In the genomic region with DNA sequence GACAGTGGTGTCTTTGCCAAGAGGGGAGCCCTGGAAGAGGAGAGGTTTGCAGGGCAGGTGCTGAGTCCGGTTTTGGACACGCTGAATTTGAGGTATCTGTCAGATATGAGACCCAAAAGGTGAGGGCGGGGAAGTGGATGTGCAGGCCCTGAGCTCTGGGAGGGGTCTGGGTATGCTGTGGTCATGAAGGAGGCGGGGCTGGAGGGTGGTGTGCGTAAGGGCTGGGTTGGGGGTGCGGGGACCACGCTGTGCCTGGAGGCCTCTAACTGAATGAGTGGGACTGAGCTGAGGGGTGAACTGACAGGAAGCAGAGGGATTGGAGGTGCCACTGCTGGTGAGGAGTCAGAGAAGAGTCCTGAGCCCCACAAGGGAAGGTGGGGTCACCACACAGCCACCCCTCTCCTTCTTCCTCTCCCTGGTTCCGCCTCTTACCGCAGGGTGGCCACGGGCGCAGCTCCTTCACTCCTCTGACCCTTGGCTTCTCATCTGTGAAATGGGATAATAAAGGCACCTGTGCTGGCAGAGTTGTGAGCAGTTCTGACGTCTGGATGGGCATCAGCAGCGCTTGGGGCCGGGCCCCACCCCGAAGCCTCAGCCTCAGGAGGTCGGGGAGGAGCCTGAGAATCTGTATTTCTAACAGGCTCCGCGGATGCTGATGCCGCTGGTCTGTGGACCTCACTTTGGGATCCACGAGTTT, we compare ENCODE assay signal across 11 cellular contexts. TPM values are rescaled to one million over a fixed set of nuclear protein-coding genes. Genes with fewer than 3 reads are reported as not detected.
DNase-seq lines count a peak whose midpoint lies in the region; ATAC-seq, FAIRE-seq and TF ChIP-seq lines count a peak whose summit lies in the region.
"Had no signal": no experiment of that assay in that cellular context is flagged by ENCODE, and none has a peak within 500 bp of the region (broad histone marks: within the 10 kb centered on the region; RNA-seq: fewer than 3 reads in every experiment).

No MANE protein-coding gene starts in this region.

- H3K27me3 Mint-ChIP-seq in activated CD4-positive, alpha-beta T cell treated with anti-CD3 and anti-CD28 coated beads, Interleukin-2, amount 10 ng/mL, durations not matched to agents 7 days and 5 days: no peaks in the 10 kb centered on the region

- no peak for DNase-seq in activated CD4-positive, alpha-beta T cell treated with anti-CD3 and anti-CD28 coated beads, Interleukin-2, amount 10 ng/mL, durations not matched to agents 7 days and 5 days
- no peak for DNase-seq in activated CD4-positive, alpha-beta T cell treated with anti-CD3 and anti-CD28 coated beads for 1 hour
- peak; percentile 70 for DNase-seq in RWPE2 (ENCODE audit: low spot score)
- DNase-seq in H1 (ENCODE audit: low read depth in 1 of 2, low spot score in 2 of 2): no peak
- peak; percentile 35 for DNase-seq in stimulated activated CD8-positive, alpha-beta memory T cell treated with anti-CD3 and anti-CD28 coated beads, Interleukin-4, amount 100 ng/mL, for 48 hours
- DNase-seq in LoVo (ENCODE audit: low spot score): no peak
- DNase-seq in NOMO-1 treated with DMSO at 0.1 percent for 48 hours (lab: John Stamatoyannopoulos, UW; ENCODE audit: unreplicated experiment): no peak
- DNase-seq: DMS153 had no signal

- no peak overlapping the region for H2BK20ac ChIP-seq in H1 (ENCODE audit: low read length)

- H3K4ac ChIP-seq in H1 (replicated peaks; ENCODE audit: insufficient read length, low read depth, low read length): no peak overlapping the region

- H3K27ac Mint-ChIP-seq in activated CD4-positive, alpha-beta T cell treated with anti-CD3 and anti-CD28 coated beads, Interleukin-2, amount 10 ng/mL, durations not matched to agents 7 days and 5 days: peak overlapping the region; percentile 98

- no peak for TF ChIP-seq CTCF in RWPE2 (IDR thresholded peaks at IDR 0.05; ENCODE audit: poor library complexity, severe bottlenecking)
- TF ChIP-seq CTCF in H1 (IDR thresholded peaks at IDR 0.05; ENCODE audit: control extremely low read depth in 1 of 3, insufficient read depth in 1 of 3, low read depth in 1 of 3, low read length in 3 of 3): no peak

- H3K79me2 ChIP-seq in H1 (ENCODE audit: control insufficient read depth in 1 of 2, insufficient read depth in 2 of 2, low read length in 2 of 2): no peaks in the 10 kb centered on the region

- H4K5ac ChIP-seq in H1 (ENCODE audit: insufficient read length, low read depth, low read length): no peak overlapping the region

- H3K18ac ChIP-seq in H1 (ENCODE audit: extremely low read depth, low read length): no peak overlapping the region

- no peak overlapping the region for H2BK5ac ChIP-seq in H1 (ENCODE audit: low read depth, low read length)

- FAIRE-seq in H1 (lab: Jason Lieb, UNC): no peak

- no peak overlapping the region for H3K4me3 Mint-ChIP-seq in activated CD4-positive, alpha-beta T cell treated with anti-CD3 and anti-CD28 coated beads, Interleukin-2, amount 10 ng/mL, durations not matched to agents 7 days and 5 days
- H3K4me3 Mint-ChIP-seq: brain, neural crest cell had no signal

- TF ChIP-seq RAD21 in H1 (IDR thresholded peaks at IDR 0.05 in 1 of 2, conservative IDR thresholded peaks at IDR 0.05 in 1 of 2; ENCODE audit: low read depth in 2 of 2, low read length in 2 of 2): no peak

- H4K8ac ChIP-seq in H1 (ENCODE audit: extremely low read depth, insufficient read depth, low read length): no peak overlapping the region

- H3K9ac ChIP-seq in H1 (replicated peaks in 1 of 4; ENCODE audit: extremely low read depth in 1 of 4, low read depth in 3 of 4, low read length in 3 of 4): no peak overlapping the region

- no peaks in the 10 kb centered on the region for H3K9me3 ChIP-seq in RWPE2 (ENCODE audit: severe bottlenecking)
- no peaks in the 10 kb centered on the region for H3K9me3 ChIP-seq in H1 (ENCODE audit: insufficient read depth in 2 of 2, low read depth in 1 of 2, low read length in 1 of 2)

- H3K27ac ChIP-seq in RWPE2 (ENCODE audit: poor library complexity, severe bottlenecking) (no peak overlapping the region), H1 (ENCODE audit: low read depth, low read length) (no peak overlapping the region)

- no peak overlapping the region for H3K14ac ChIP-seq in H1 (ENCODE audit: insufficient read length)

- 0 out of 2 replicates have a peak overlapping the region, but pooled peaks have one; percentile 76 for H2AFZ ChIP-seq in H1 (ENCODE audit: low read length)

- ATAC-seq in RWPE2 (ENCODE audit: low read depth) (no peak), SK-N-SH treated with all-trans-retinoic acid at 6 μM for 48 hours (no peak)

- H3K4me1 ChIP-seq in RWPE2 (ENCODE audit: insufficient read depth, poor library complexity, severe bottlenecking): peaks cover 5% of the 10 kb centered on the region
- peaks cover 0 to 13% (median 2%) of the 10 kb centered on the region in 4 experiments; a peak in 5 of 7 replicates for H3K4me1 ChIP-seq in H1 (replicated peaks in 1 of 4; ENCODE audit: control insufficient read depth in 3 of 4, insufficient read depth in 4 of 4, low read length in 3 of 4)

- no peak overlapping the region for H3K4me3 ChIP-seq in RWPE2 (ENCODE audit: severe bottlenecking)
- no peak overlapping the region for H3K4me3 ChIP-seq in H1 (ENCODE audit: extremely low read depth in 1 of 4, insufficient read depth in 2 of 4, low read depth in 3 of 4, low read length in 4 of 4)

- CTCF ChIA-PET in activated CD4-positive, alpha-beta T cell treated with anti-CD3 and anti-CD28 coated beads, Interleukin-2, amount 10 ng/mL, durations not matched to agents 7 days and 5 days (lab: Charles Lee): interaction anchor here (0.6 to 3.1 kb wide), 12 partner anchors 7 to 100 kb away, joined by 3 to 16 read pairs (median 4); a partner anchor contains a TSS
- CTCF ChIA-PET in H1 (lab: Charles Lee; ENCODE audit: partially characterized antibody): interaction anchor here (0.6 to 5.8 kb wide), 25 partner anchors 10 to 519 kb away, joined by 3 to 77 read pairs (median 4); a partner anchor contains a TSS

- no peaks in the 10 kb centered on the region for H3K79me1 ChIP-seq in H1 (ENCODE audit: low read depth, low read length)

- H3K56ac ChIP-seq in H1 (replicated peaks; ENCODE audit: insufficient read length, low read depth, low read length): no peak overlapping the region

- no peak overlapping the region for H2AK5ac ChIP-seq in H1 (ENCODE audit: low read depth, low read length)

- H2BK15ac ChIP-seq in H1 (ENCODE audit: low read length): no peak overlapping the region

- peaks cover 56% of the 10 kb centered on the region for H3K36me3 Mint-ChIP-seq in activated CD4-positive, alpha-beta T cell treated with anti-CD3 and anti-CD28 coated beads, Interleukin-2, amount 10 ng/mL, durations not matched to agents 7 days and 5 days (ENCODE audit: low read depth)
- H3K36me3 Mint-ChIP-seq: brain had no signal

- no peak for TF ChIP-seq EP300 in H1 (IDR thresholded peaks at IDR 0.05; ENCODE audit: borderline replicate concordance in 1 of 2, low read depth in 2 of 2, low read length in 2 of 2)

- POLR2A ChIA-PET in activated CD4-positive, alpha-beta T cell treated with anti-CD3 and anti-CD28 coated beads, Interleukin-2, amount 10 ng/mL, durations not matched to agents 7 days and 5 days (lab: Charles Lee): interaction anchor here (0.6 kb wide), 1 partner anchor 156 kb away, joined by 3 read pairs; no protein-coding TSS in a partner anchor
- POLR2A ChIA-PET in H1 (lab: Charles Lee; ENCODE audit: partially characterized antibody): interaction anchor here (0.7 to 1.1 kb wide), 2 partner anchors 9 to 11 kb away, joined by 3 read pairs; no protein-coding TSS in a partner anchor

- H4K20me1 ChIP-seq in H1 (replicated peaks in 1 of 2; ENCODE audit: control insufficient read depth in 1 of 2, insufficient read depth in 2 of 2, low read length in 2 of 2): no peaks in the 10 kb centered on the region

- peaks cover 3% of the 10 kb centered on the region; the same call in 1 of the 2 replicates for H3K23me2 ChIP-seq in H1 (ENCODE audit: low read depth, low read length)

- 74% methylated on average over 20 of the region's 20 CpGs; no CpG with 5 or more reads in 1 of the 2 experiments for WGBS in H1 (ENCODE audit: extremely low coverage in 1 of 2, insufficient coverage in 1 of 2, insufficient read length in 1 of 2, insufficient replicate concordance in 2 of 2, low coverage in 1 of 2, low lambda C conversion rate in 2 of 2, missing lambda C conversion rate in 1 of 2), 2 experiments

- no peak overlapping the region for H2BK120ac ChIP-seq in H1 (replicated peaks; ENCODE audit: low read depth, low read length)

- H3K4me1 Mint-ChIP-seq in activated CD4-positive, alpha-beta T cell treated with anti-CD3 and anti-CD28 coated beads, Interleukin-2, amount 10 ng/mL, durations not matched to agents 7 days and 5 days: peaks cover 57% of the 10 kb centered on the region

- H3K4me2 ChIP-seq in H1 (ENCODE audit: insufficient read depth in 1 of 2, low read depth in 2 of 2, low read length in 2 of 2): peak overlapping the region in 1 of 2 experiments; percentile 47; a peak in 1 of 4 replicates

- H3K9me3 Mint-ChIP-seq in activated CD4-positive, alpha-beta T cell treated with anti-CD3 and anti-CD28 coated beads, Interleukin-2, amount 10 ng/mL, durations not matched to agents 7 days and 5 days: no peaks in the 10 kb centered on the region
- H3K9me3 Mint-ChIP-seq: neural crest cell had no signal

- no peak overlapping the region for H3K23ac ChIP-seq in H1 (ENCODE audit: insufficient read length)

- H3K27me3 ChIP-seq in RWPE2 (ENCODE audit: insufficient read depth, poor library complexity, severe bottlenecking): no peaks in the 10 kb centered on the region
- H3K27me3 ChIP-seq in H1 (replicated peaks in 1 of 4; ENCODE audit: control insufficient read depth in 3 of 4, extremely low read depth in 1 of 4, insufficient read depth in 3 of 4, low read length in 3 of 4): peaks cover 0 to 3% (median 0%) of the 10 kb centered on the region in 4 experiments; a peak in 3 of 7 replicates

- H2BK12ac ChIP-seq in H1 (ENCODE audit: low read depth, low read length): no peak overlapping the region

- H4K91ac ChIP-seq in H1 (replicated peaks; ENCODE audit: insufficient read length, low read length): no peak overlapping the region

- TF ChIP-seq POLR2A in H1 (IDR thresholded peaks at IDR 0.05; ENCODE audit: control extremely low read depth in 1 of 2, low read depth in 2 of 2, low read length in 2 of 2): no peak

- H3K36me3 ChIP-seq in RWPE2 (ENCODE audit: low read depth): no peaks in the 10 kb centered on the region
- no peaks in the 10 kb centered on the region for H3K36me3 ChIP-seq in H1 (ENCODE audit: control insufficient read depth in 2 of 4, insufficient read depth in 4 of 4, low read length in 3 of 4)

RNA-seq across cellular contexts. Expression of a gene that starts 28.8 kb away (rescaled TPM):
- total RNA-seq in activated CD4-positive, alpha-beta T cell treated with anti-CD3 and anti-CD28 coated beads, Interleukin-2, amount 10 ng/mL, durations not matched to agents 7 days and 5 days: 100 to 1,000 TPM; 135 to 176 TPM
- 0.63 and 1.8 TPM in 2 replicates for total RNA-seq in H1 (2021; fragmentation: NEBNext Ultra II Directional; extraction: Animal tissue kit (Norgen Biotek cat#: 25700))
- polyA plus RNA-seq in H1 (2011; rRNA removed): 1.6 and 3.0 TPM in 2 replicates
- 2.1 TPM for polyA plus RNA-seq in H1 (2011; cell fraction: cytosol; rRNA removed)
- polyA plus RNA-seq in H1 (2011; cell fraction: nucleus; rRNA removed): 4.1 TPM
- polyA plus RNA-seq in H1 (2012, experiment 1 of 2): 1.2 to 3.1 TPM (median 2.2 TPM) in 3 of 4 replicates, not detected in the other
- polyA plus RNA-seq in H1 (2012, experiment 2 of 2): 1.1 TPM
- 0.95 TPM for polyA plus RNA-seq in H1 (2013, experiment 1 of 2)
- 1.7 TPM for polyA plus RNA-seq in H1 (2013, experiment 2 of 2)
- polyA minus RNA-seq in H1 (2011; rRNA and poly(A)+ RNA removed): 0.32 and 0.60 TPM in 2 replicates
- not detected for polyA minus RNA-seq in H1 (2011; cell fraction: cytosol; rRNA and poly(A)+ RNA removed)
- polyA minus RNA-seq in H1 (2011; cell fraction: nucleus; rRNA and poly(A)+ RNA removed): 1.1 TPM

RNA-seq across cellular contexts. Expression of a gene that starts 47.2 kb away (rescaled TPM):
- 10 to 100 TPM; 14.5 to 16.7 TPM for total RNA-seq in activated CD4-positive, alpha-beta T cell treated with anti-CD3 and anti-CD28 coated beads, Interleukin-2, amount 10 ng/mL, durations not matched to agents 7 days and 5 days
- total RNA-seq in H1 (2021; fragmentation: NEBNext Ultra II Directional; extraction: Animal tissue kit (Norgen Biotek cat#: 25700)): 107 and 112 TPM in 2 replicates
- 172 and 238 TPM in 2 replicates for polyA plus RNA-seq in H1 (2011; rRNA removed)
- polyA plus RNA-seq in H1 (2011; cell fraction: cytosol; rRNA removed): 185 TPM
- polyA plus RNA-seq in H1 (2011; cell fraction: nucleus; rRNA removed): 71.9 TPM
- 145 to 155 TPM (median 153 TPM) in 4 replicates for polyA plus RNA-seq in H1 (2012, experiment 1 of 2)
- polyA plus RNA-seq in H1 (2012, experiment 2 of 2): 35.1 TPM
- 119 TPM for polyA plus RNA-seq in H1 (2013, experiment 1 of 2)
- polyA plus RNA-seq in H1 (2013, experiment 2 of 2): 154 TPM
- polyA minus RNA-seq in H1 (2011; rRNA and poly(A)+ RNA removed): 197 and 215 TPM in 2 replicates
- 77.6 TPM for polyA minus RNA-seq in H1 (2011; cell fraction: cytosol; rRNA and poly(A)+ RNA removed)
- 44.1 TPM for polyA minus RNA-seq in H1 (2011; cell fraction: nucleus; rRNA and poly(A)+ RNA removed)

Comparison
In these comparisons a context has a peak if more than half of its experiments do, and no peak if none do; other contexts are left out.
1. DNase-seq: peak in RWPE2 (single experiment) and stimulated activated CD8-positive, alpha-beta memory T cell treated with anti-CD3 and anti-CD28 coated beads, Interleukin-4, amount 100 ng/mL, for 48 hours (single experiment); none in activated CD4-positive, alpha-beta T cell treated with anti-CD3 and anti-CD28 coated beads, Interleukin-2, amount 10 ng/mL, durations not matched to agents 7 days and 5 days (single experiment), activated CD4-positive, alpha-beta T cell treated with anti-CD3 and anti-CD28 coated beads for 1 hour (single experiment), H1 (0 of 2), LoVo (single experiment) and NOMO-1 treated with DMSO at 0.1 percent for 48 hours (single experiment).
2. RNA of a gene that starts 28.8 kb away (total RNA-seq): 135 to 176 TPM in activated CD4-positive, alpha-beta T cell treated with anti-CD3 and anti-CD28 coated beads, Interleukin-2, amount 10 ng/mL, durations not matched to agents 7 days and 5 days; 0.63 to 1.8 TPM in H1; every median in the first group is over 10 times any median in the second.